ENCODE assay signal across 12 cellular contexts in the genomic region with DNA sequence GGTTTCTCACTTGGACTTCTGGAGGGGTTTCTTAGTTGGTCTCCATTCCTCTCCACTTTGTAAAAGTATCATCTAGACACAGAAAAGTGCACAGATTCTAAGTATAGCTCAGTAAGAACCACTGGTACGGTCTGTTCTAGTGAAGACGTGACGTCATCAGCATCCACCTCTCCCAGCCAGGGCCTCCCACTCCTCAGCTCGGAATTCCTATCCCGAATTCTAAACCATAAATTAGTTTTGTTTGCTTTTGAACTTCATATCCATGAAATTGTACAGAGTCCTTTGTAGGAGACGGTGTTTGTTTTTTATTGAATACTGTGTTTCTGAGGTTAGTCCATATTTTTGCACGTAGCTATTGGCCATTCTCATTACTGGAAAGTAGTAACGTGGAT. TPM values are rescaled to one million over a fixed set of nuclear protein-coding genes. Genes with fewer than 3 reads are reported as not detected.
DNase-seq lines count a peak whose midpoint lies in the region; ATAC-seq and TF ChIP-seq lines count a peak whose summit lies in the region.
"Had no signal": no experiment of that assay in that cellular context is flagged by ENCODE, and none has a peak within 500 bp of the region (broad histone marks: within the 10 kb centered on the region; RNA-seq: fewer than 3 reads in every experiment).

No MANE protein-coding gene starts in this region.

- no peak for TF ChIP-seq POLR2A in suprapubic skin (IDR thresholded peaks at IDR 0.05)

- H3K9me3 ChIP-seq in OCI-LY7 (ENCODE audit: low read length) (0 out of 2 replicates have a peak, but pooled peaks cover 4% of the 10 kb centered on the region), left lung (no peaks in the 10 kb centered on the region), suprapubic skin (no peaks in the 10 kb centered on the region)
- H3K9me3 ChIP-seq: lower lobe of right lung had no signal

- no peak for TF ChIP-seq CTCF in OCI-LY7 (conservative IDR thresholded peaks at IDR 0.05; ENCODE audit: low read length)
- TF ChIP-seq CTCF in dorsolateral prefrontal cortex (IDR thresholded peaks at IDR 0.05 in 54 of 56, conservative IDR thresholded peaks at IDR 0.05 in 2 of 56; ENCODE audit: low read depth in 1 of 56, partially characterized antibody in 56 of 56): no peak
- TF ChIP-seq CTCF in left lung (IDR thresholded peaks at IDR 0.05): no peak
- TF ChIP-seq CTCF in suprapubic skin (IDR thresholded peaks at IDR 0.05): no peak

- POLR2A ChIA-PET in OCI-LY7 (lab: Charles Lee): interaction anchor here (0.7 to 1.6 kb wide), 3 partner anchors 8 to 18 kb away, joined by 3 to 5 read pairs (median 3); no protein-coding TSS in a partner anchor

- intact Hi-C loops in OCI-LY7 (cut with micrococcal nuclease; ENCODE audit: unreplicated experiment): no loop called here
- intact Hi-C loops in dorsolateral prefrontal cortex (cut with DNase I): no loop called here
- intact Hi-C loops in left lung (cut with DNase I): no loop called here

- H3K36me3 ChIP-seq in OCI-LY7 (ENCODE audit: insufficient read depth, low read length) (peaks cover 41% of the 10 kb centered on the region), left lung (no peaks in the 10 kb centered on the region), suprapubic skin (no peaks in the 10 kb centered on the region)

- peaks cover 21% of the 10 kb centered on the region for H4K20me1 ChIP-seq in OCI-LY7 (ENCODE audit: insufficient read depth, low read length)

- no peaks in the 10 kb centered on the region for H3K9me2 ChIP-seq in OCI-LY7 (ENCODE audit: insufficient read depth, low read length)

- H3K4me1 ChIP-seq in OCI-LY7 (ENCODE audit: insufficient read depth, low read length, poor library complexity, severe bottlenecking) (peaks cover 36% of the 10 kb centered on the region), left lung (peaks cover 22 to 58% of the 10 kb centered on the region in 2 donors), suprapubic skin (peaks cover 46% of the 10 kb centered on the region)

- H2AFZ ChIP-seq in OCI-LY7 (ENCODE audit: low read length): no peak overlapping the region

- no peak for TF ChIP-seq EP300 in suprapubic skin (IDR thresholded peaks at IDR 0.05)

- 70% methylated on average over 8 of the region's 8 CpGs for WGBS in suprapubic skin

- CTCF ChIA-PET in OCI-LY7 (lab: Charles Lee; ENCODE audit: unreplicated experiment): no interaction called here

- H3K4me3 ChIP-seq in OCI-LY7 (ENCODE audit: low read depth, low read length, poor library complexity, severe bottlenecking) (no peak overlapping the region), dorsolateral prefrontal cortex (peak overlapping the region in 52 of 59 donors; percentile 3 to 63 (median 39)), left lung (no peak overlapping the region), suprapubic skin (peak overlapping the region; percentile 18)
- H3K4me3 ChIP-seq: lower lobe of right lung had no signal

- H3K27ac ChIP-seq in OCI-LY7 (ENCODE audit: low read depth, low read length, poor library complexity, severe bottlenecking) (no peak overlapping the region), dorsolateral prefrontal cortex (peak overlapping the region in 51 of 59 donors; percentile 16 to 88 (median 72)), left lung (peak overlapping the region in 1 of 2 donors; percentile 30), suprapubic skin (peak overlapping the region; percentile 67)
- H3K27ac ChIP-seq: lower lobe of right lung had no signal

- no TSS peak for BruUV-seq in OCI-LY7 (replicated peaks; lab: Mats Ljungman, UMichigan)

- H3K27me3 ChIP-seq in dorsolateral prefrontal cortex: no peaks in the 10 kb centered on the region
- no peaks in the 10 kb centered on the region for H3K27me3 ChIP-seq in left lung
- H3K27me3 ChIP-seq in suprapubic skin: no peaks in the 10 kb centered on the region

- H3K79me2 ChIP-seq in OCI-LY7 (ENCODE audit: insufficient read depth, low read depth, low read length): peaks cover 100% of the 10 kb centered on the region

- peak overlapping the region; percentile 3; the same call in 1 of the 2 replicates for H3K4me2 ChIP-seq in OCI-LY7 (ENCODE audit: low read length)

- ATAC-seq in left lung (peak; percentile 35), GM21717 (IDR thresholded peaks at IDR 0.05; ENCODE audit: unreplicated experiment) (no peak), HG03354 (IDR thresholded peaks at IDR 0.05; ENCODE audit: poor library complexity, severe bottlenecking, unreplicated experiment) (no peak)
- ATAC-seq: T-cell had no signal

- DNase-seq in OCI-LY7 (ENCODE audit: low spot score) (no peak), dorsolateral prefrontal cortex (peak in 2 of 10 donors; percentile 54 to 57), left lung (no peak), suprapubic skin (ENCODE audit: low spot score in 2 of 2) (no peak), A172 (ENCODE audit: low spot score) (no peak)
- no peak for DNase-seq in activated CD4-positive, CD25-positive, alpha-beta regulatory T cell (lab: John Stamatoyannopoulos, UW)
- DNase-seq: activated CD4-positive, alpha-beta T cell treated with anti-CD3 and anti-CD28 coated beads for 4 hours; lower lobe of right lung; NCI-H446; T-cell had no signal

RNA-seq across cellular contexts. Expression of a gene that starts 25.5 kb away (rescaled TPM):
- total RNA-seq in OCI-LY7 (2014; rRNA removed; shearing (Covaris generic)): 62.4 and 76.2 TPM in 2 replicates
- 144 and 148 TPM in 2 replicates for total RNA-seq in OCI-LY7 (2022)
- 100 to 1,000 TPM in 8 of 120 experiments, 10 to 100 TPM in 112; 65.0 to 126 (median 81.9) TPM for total RNA-seq in dorsolateral prefrontal cortex
- total RNA-seq in left lung: 10 to 100 TPM; 50.4 to 57.0 TPM
- 10 to 100 TPM; 62.7 to 94.5 (median 78.4) TPM for total RNA-seq in suprapubic skin
- total RNA-seq in A172 (2014; rRNA removed; shearing (Covaris generic)): 33.6 and 37.0 TPM in 2 replicates

Comparison
In these comparisons a context has a peak if more than half of its experiments do, and no peak if none do; other contexts are left out.
1. H3K4me3 ChIP-seq: peak in dorsolateral prefrontal cortex (52 of 59) and suprapubic skin (single experiment); none in OCI-LY7 (single experiment) and left lung (0 of 2).